In the genomic region with DNA sequence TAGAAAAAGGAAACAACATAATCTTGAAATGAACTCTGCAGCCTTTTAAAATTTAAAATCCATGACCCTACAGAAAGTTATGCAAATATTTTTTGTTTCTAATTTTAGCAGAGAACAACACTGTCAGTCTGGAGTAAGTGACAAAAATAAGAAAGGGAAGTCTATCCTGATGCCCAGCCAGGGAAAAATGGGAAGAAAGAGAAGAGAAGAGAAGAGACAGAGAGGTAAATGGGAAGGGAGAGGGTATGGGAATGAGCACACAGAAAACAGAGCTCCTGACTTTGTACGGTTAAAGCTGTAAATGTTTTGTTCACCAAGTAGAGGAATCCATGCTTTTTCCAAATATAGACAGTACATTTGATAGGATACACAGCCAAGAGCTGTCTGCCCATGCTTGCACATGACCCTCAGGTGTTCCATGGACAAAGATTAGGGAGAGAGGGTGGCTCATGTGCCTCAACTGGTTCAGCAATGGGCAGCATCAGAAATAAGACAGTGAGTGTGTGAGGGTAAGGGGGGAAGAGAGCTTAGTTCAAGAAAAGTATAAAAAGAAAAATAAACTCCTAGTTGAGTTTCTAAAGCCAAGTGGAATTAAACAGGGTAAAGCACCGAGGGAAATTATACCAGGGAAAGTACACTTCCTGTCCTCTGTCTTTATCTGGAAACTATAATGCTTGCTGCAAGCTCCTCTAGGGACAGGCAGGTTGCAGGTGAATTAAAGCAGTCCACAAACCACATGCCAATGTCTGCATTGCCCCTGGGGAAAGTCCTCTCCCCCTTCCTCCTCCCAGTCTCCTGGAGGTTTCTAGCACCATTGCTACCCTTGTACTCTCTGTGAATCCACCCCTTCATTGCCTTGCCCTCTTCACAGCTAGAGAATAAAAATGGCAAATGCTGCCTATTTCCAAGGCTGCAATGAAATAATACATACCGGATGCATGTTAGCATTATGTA, we compare ENCODE assay signal across 9 cellular contexts. TPM values are rescaled to one million over a fixed set of nuclear protein-coding genes. Genes with fewer than 3 reads are reported as not detected.
DNase-seq lines count a peak whose midpoint lies in the region; ATAC-seq, FAIRE-seq and TF ChIP-seq lines count a peak whose summit lies in the region.
"Had no signal": no experiment of that assay in that cellular context is flagged by ENCODE, and none has a peak within 500 bp of the region (broad histone marks: within the 10 kb centered on the region; RNA-seq: fewer than 3 reads in every experiment).

No MANE protein-coding gene starts in this region.

- H2AFZ ChIP-seq in Loucy (ENCODE audit: low read length), result 0 out of 2 replicates have a peak overlapping the region, but pooled peaks have one; percentile 35

- H3K9ac ChIP-seq in BLaER1 treated with 17β-estradiol and CSF1 and Interleukin-3, amounts not matched to agents 10 nM and 100 nM, result peak overlapping the region in 9 of 11 experiments; percentile 27 to 62 (median 48); a peak in 15 of 22 replicates
- no peak overlapping the region for H3K9ac ChIP-seq in Loucy (ENCODE audit: low read depth, low read length, poor library complexity, severe bottlenecking)

- H3K4me3 Mint-ChIP-seq in natural killer cell, result peak overlapping the region; percentile 88
- no peak overlapping the region for H3K4me3 Mint-ChIP-seq in endothelial cell (ENCODE audit: unreplicated experiment)

- TF ChIP-seq CTCF in Loucy (conservative IDR thresholded peaks at IDR 0.05; ENCODE audit: low read length), result no peak
- no peak for TF ChIP-seq CTCF in natural killer cell (IDR thresholded peaks at IDR 0.05)
- TF ChIP-seq CTCF in endothelial cell (IDR thresholded peaks at IDR 0.05; ENCODE audit: unreplicated experiment), result no peak

- ATAC-seq in natural killer cell (no peak), GM19328 (IDR thresholded peaks at IDR 0.05; ENCODE audit: unreplicated experiment) (no peak)

- H3K27ac Mint-ChIP-seq in natural killer cell, result peak overlapping the region; percentile 87 to 89
- H3K27ac Mint-ChIP-seq in endothelial cell (ENCODE audit: unreplicated experiment), result no peak overlapping the region

- H3K4me1 ChIP-seq in BLaER1 treated with 17β-estradiol and CSF1 and Interleukin-3, amounts not matched to agents 10 nM and 100 nM, result peaks cover 56 to 97% (median 70%) of the 10 kb centered on the region in 10 experiments
- peaks cover 22% of the 10 kb centered on the region for H3K4me1 ChIP-seq in Loucy (ENCODE audit: insufficient read depth, low read length, poor library complexity, severe bottlenecking)

- H3K36me3 Mint-ChIP-seq in natural killer cell (no peaks in the 10 kb centered on the region), endothelial cell (ENCODE audit: low read depth, unreplicated experiment) (no peaks in the 10 kb centered on the region)

- H4K20me1 ChIP-seq in BLaER1 treated with 17β-estradiol and CSF1 and Interleukin-3, amounts not matched to agents 10 nM and 100 nM, result peaks cover 0 to 77% (median 0%) of the 10 kb centered on the region in 11 experiments; a peak in 6 of 22 replicates
- no peaks in the 10 kb centered on the region for H4K20me1 ChIP-seq in Loucy (ENCODE audit: insufficient read depth, low read length, poor library complexity, severe bottlenecking)

- H3K9me3 Mint-ChIP-seq in natural killer cell (no peaks in the 10 kb centered on the region), endothelial cell (ENCODE audit: unreplicated experiment) (no peaks in the 10 kb centered on the region)

- H3K79me2 ChIP-seq in Loucy (ENCODE audit: insufficient read depth, low read length), result no peaks in the 10 kb centered on the region

- no peaks in the 10 kb centered on the region for H3K9me2 ChIP-seq in Loucy (replicated peaks; ENCODE audit: low read depth, low read length)

- FAIRE-seq in H54 (lab: Jason Lieb, UNC), result no peak

- H3K4me3 ChIP-seq in BLaER1 treated with 17β-estradiol and CSF1 and Interleukin-3, amounts not matched to agents 10 nM and 100 nM, result peak overlapping the region in 4 of 10 experiments; percentile 0 to 36 (median 22); a peak in 5 of 20 replicates
- peak overlapping the region; percentile 5 for H3K4me3 ChIP-seq in Loucy (ENCODE audit: low read length, poor library complexity, severe bottlenecking)

- DNase-seq in natural killer cell (no peak), H54 (ENCODE audit: insufficient read length, low spot score) (no peak), endothelial cell (ENCODE audit: low spot score) (no peak), NCI-H2227 (lab: John Stamatoyannopoulos, UW; ENCODE audit: unreplicated experiment) (no peak)
- DNase-seq: NCI-H345 had no signal

- H3K4me1 Mint-ChIP-seq in natural killer cell (peaks cover 61 to 63% of the 10 kb centered on the region in 2 donors), endothelial cell (ENCODE audit: unreplicated experiment) (peaks cover 8% of the 10 kb centered on the region)

- peak overlapping the region; percentile 68 to 97 (median 81) for H3K4me2 ChIP-seq in BLaER1 treated with 17β-estradiol and CSF1 and Interleukin-3, amounts not matched to agents 10 nM and 100 nM
- H3K4me2 ChIP-seq in Loucy (ENCODE audit: low read depth, low read length, poor library complexity, severe bottlenecking), result peak overlapping the region; percentile 40

- H3K27ac ChIP-seq in BLaER1 treated with 17β-estradiol and CSF1 and Interleukin-3, amounts not matched to agents 10 nM and 100 nM, result peak overlapping the region; percentile 33 to 73 (median 57); a peak in 19 of 22 replicates
- H3K27ac ChIP-seq in cingulate gyrus (ENCODE audit: low read depth, low read length), result peak overlapping the region; percentile 63

- H3K9me3 ChIP-seq in BLaER1 treated with 17β-estradiol and CSF1 and Interleukin-3, amounts not matched to agents 10 nM and 100 nM (replicated peaks in 1 of 11), result no peaks in the 10 kb centered on the region
- H3K9me3 ChIP-seq in Loucy (ENCODE audit: insufficient read depth, low read depth, low read length), result no peaks in the 10 kb centered on the region

- no peak for TF ChIP-seq POLR2A in H54 (IDR thresholded peaks at IDR 0.05; ENCODE audit: low read depth, low read length)

- H3K36me3 ChIP-seq in BLaER1 treated with 17β-estradiol and CSF1 and Interleukin-3, amounts not matched to agents 10 nM and 100 nM, result peaks cover 0 to 3% (median 0%) of the 10 kb centered on the region in 11 experiments; a peak in 1 of 22 replicates
- H3K36me3 ChIP-seq in Loucy (ENCODE audit: insufficient read depth, low read length), result no peaks in the 10 kb centered on the region

- intact Hi-C loops in natural killer cell (cut with micrococcal nuclease), result no loop called here

- H3K27me3 ChIP-seq in BLaER1 treated with 17β-estradiol and CSF1 and Interleukin-3, amounts not matched to agents 10 nM and 100 nM, result no peaks in the 10 kb centered on the region
- H3K27me3 ChIP-seq in Loucy (ENCODE audit: insufficient read depth, low read length, poor library complexity, severe bottlenecking), result no peaks in the 10 kb centered on the region

- H3F3A ChIP-seq in Loucy (ENCODE audit: low read depth), result no peaks in the 10 kb centered on the region

- H3K27me3 Mint-ChIP-seq in natural killer cell (ENCODE audit: low read depth in 2 of 2) (no peaks in the 10 kb centered on the region), endothelial cell (ENCODE audit: unreplicated experiment) (no peaks in the 10 kb centered on the region)

RNA-seq across cellular contexts. Expression of a gene that starts 30.0 kb away (rescaled TPM):
- total RNA-seq in natural killer cell, result 10 to 100 TPM; 19.7 to 36.7 (median 35.4) TPM
- total RNA-seq in endothelial cell (ENCODE audit: unreplicated experiment), result 0.33 TPM

Comparison
In these comparisons a context has a peak if more than half of its experiments do, and no peak if none do; other contexts are left out.
1. RNA of a gene that starts 30.0 kb away (total RNA-seq): 19.7 to 36.7 TPM in natural killer cell; 0.33 TPM in endothelial cell (single experiment); every median in the first group is over 10 times any median in the second.